8 cellular contexts compared by ENCODE assay signal in the genomic region with DNA sequence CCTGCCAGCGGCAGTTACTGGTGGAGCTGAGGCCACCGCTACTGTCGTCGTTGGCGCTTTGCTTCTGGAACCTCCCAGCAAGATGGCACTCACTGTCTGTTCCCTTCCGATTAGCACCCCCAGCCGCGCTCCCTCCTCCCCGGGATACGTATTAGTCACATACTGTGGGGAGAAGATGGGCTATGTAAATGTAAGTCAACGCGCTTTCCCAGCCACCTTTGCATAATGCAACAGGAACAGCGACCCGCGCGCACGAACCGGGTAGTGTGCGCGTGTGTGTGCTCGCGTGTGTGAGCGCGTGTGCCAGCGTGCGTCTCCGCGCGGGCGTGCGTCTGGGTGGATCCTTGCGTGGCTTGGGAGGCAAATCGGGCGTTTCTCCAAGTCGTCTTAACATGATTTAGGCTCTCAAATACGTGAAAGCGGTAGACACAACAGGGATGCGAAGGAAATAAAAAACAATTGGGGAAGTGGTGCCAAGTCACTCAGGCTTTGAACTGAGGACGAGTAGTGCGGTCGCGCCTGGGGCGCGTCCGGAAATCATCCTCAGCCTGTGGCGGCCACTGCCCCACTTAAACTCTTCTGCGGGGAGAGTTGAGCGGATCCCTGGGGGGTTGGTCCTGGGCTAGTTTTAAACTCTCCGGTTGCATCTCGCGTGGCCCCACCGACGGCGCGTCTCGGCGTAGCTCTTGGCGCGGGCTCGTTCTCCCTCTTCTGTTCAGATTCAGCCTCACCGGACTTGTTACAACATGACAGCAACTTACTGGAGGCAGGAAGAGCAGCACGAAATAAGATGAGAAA.
DNase-seq lines count a peak whose midpoint lies in the region; ATAC-seq and TF ChIP-seq lines count a peak whose summit lies in the region.

No MANE protein-coding gene starts in this region.

- H3K4me3 ChIP-seq in coronary artery: peak overlapping the region; percentile 76

- no peaks in the 10 kb centered on the region for H3K4me1 Mint-ChIP-seq in stimulated activated effector memory CD8-positive, alpha-beta T cell treated with anti-CD3 and anti-CD28 coated beads, Interleukin-12 subunit alpha, Interleukin-12 subunit beta, amount 100 ng/mL, for 72 hours

- ATAC-seq in stimulated activated effector memory CD8-positive, alpha-beta T cell treated with anti-CD3 and anti-CD28 coated beads, Interleukin-12 subunit alpha, Interleukin-12 subunit beta, amount 100 ng/mL, for 72 hours: no peak
- ATAC-seq in GM18517 (IDR thresholded peaks at IDR 0.05; ENCODE audit: unreplicated experiment): no peak

- no peak for TF ChIP-seq CTCF in coronary artery (IDR thresholded peaks at IDR 0.05)

- no peak overlapping the region for H3K27ac Mint-ChIP-seq in stimulated activated effector memory CD8-positive, alpha-beta T cell treated with anti-CD3 and anti-CD28 coated beads, Interleukin-12 subunit alpha, Interleukin-12 subunit beta, amount 100 ng/mL, for 72 hours

- H3K9me3 Mint-ChIP-seq in stimulated activated effector memory CD8-positive, alpha-beta T cell treated with anti-CD3 and anti-CD28 coated beads, Interleukin-12 subunit alpha, Interleukin-12 subunit beta, amount 100 ng/mL, for 72 hours: no peaks in the 10 kb centered on the region

- peak overlapping the region; percentile 13 to 88 for H3K27ac ChIP-seq in coronary artery

- peak overlapping the region; percentile 19 for H3K4me3 Mint-ChIP-seq in stimulated activated effector memory CD8-positive, alpha-beta T cell treated with anti-CD3 and anti-CD28 coated beads, Interleukin-12 subunit alpha, Interleukin-12 subunit beta, amount 100 ng/mL, for 72 hours

- H3K36me3 Mint-ChIP-seq in stimulated activated effector memory CD8-positive, alpha-beta T cell treated with anti-CD3 and anti-CD28 coated beads, Interleukin-12 subunit alpha, Interleukin-12 subunit beta, amount 100 ng/mL, for 72 hours: peaks cover 7% of the 10 kb centered on the region

- peak; percentile 58 for DNase-seq in D341Med (ENCODE audit: low spot score)
- DNase-seq in NCI-H2227 treated with DMSO at 0.1 percent for 48 hours (lab: John Stamatoyannopoulos, UW): peak; percentile 72
- DNase-seq in coronary artery (ENCODE audit: low spot score): peak; percentile 76
- peak; percentile 55 for DNase-seq in kidney tubule cell (ENCODE audit: low spot score)
- DNase-seq in stimulated activated effector memory CD8-positive, alpha-beta T cell treated with anti-CD3 and anti-CD28 coated beads, Interleukin-12 subunit alpha, Interleukin-12 subunit beta, amount 100 ng/mL, for 72 hours (ENCODE audit: low spot score in 2 of 2): no peak
- no peak for DNase-seq in activated effector memory CD4-positive, alpha-beta T cell treated with anti-CD3 and anti-CD28 coated beads, Interleukin-2, amount 50 U/mL, for 16 hours
- DNase-seq in activated CD8-positive, alpha-beta memory T cell treated with anti-CD3 and anti-CD28 coated beads, Interleukin-2, amount 50 U/mL, for 48 hours: no peak

Comparison
In these comparisons a context has a peak if more than half of its experiments do, and no peak if none do; other contexts are left out.
1. DNase-seq: peak in D341Med (single experiment), NCI-H2227 treated with DMSO at 0.1 percent for 48 hours (single experiment), coronary artery (single experiment) and kidney tubule cell (single experiment); none in stimulated activated effector memory CD8-positive, alpha-beta T cell treated with anti-CD3 and anti-CD28 coated beads, Interleukin-12 subunit alpha, Interleukin-12 subunit beta, amount 100 ng/mL, for 72 hours (0 of 2), activated effector memory CD4-positive, alpha-beta T cell treated with anti-CD3 and anti-CD28 coated beads, Interleukin-2, amount 50 U/mL, for 16 hours (single experiment) and activated CD8-positive, alpha-beta memory T cell treated with anti-CD3 and anti-CD28 coated beads, Interleukin-2, amount 50 U/mL, for 48 hours (single experiment).